ENCODE assay signal across 25 cellular contexts in the genomic region with DNA sequence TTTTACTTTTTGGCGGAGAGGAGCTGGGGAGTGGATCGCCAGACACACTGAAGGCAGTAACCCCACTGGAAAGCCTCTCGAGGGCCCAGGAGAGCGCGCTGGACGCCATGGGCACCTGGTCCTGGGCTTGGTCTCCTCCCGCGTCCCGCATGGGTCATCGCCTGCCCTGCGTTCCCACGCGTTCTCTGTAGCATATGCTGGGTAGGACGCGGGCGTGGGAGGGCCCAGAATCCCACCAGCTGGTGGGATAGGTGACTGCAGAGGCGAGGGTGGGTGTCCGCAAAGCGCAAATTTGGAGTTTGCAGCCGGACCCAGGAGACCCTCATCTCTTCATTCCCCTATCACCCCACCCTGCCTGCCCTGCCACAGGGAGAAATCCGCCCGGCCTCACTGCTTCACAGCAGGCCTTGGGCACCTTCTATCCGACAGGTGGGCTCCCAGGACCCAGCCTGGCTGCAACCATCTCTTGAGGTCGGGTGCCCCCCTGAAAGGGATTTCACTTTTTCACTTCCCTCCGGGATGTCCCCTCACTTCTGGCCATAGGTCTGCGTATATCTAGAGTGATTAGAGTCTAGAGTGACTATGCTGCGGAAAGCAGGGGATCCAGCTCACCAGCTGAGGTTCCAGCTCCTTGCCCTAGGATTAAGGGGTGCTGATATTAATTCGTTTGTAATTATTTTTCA. TPM values are rescaled to one million over a fixed set of nuclear protein-coding genes. Genes with fewer than 3 reads are reported as not detected.
A peak's percentile ranks its signal among the peaks of the same experiment; 100 is the strongest.
DNase-seq lines count a peak whose midpoint lies in the region; ATAC-seq and TF ChIP-seq lines count a peak whose summit lies in the region.
"Had no signal": no experiment of that assay in that cellular context is flagged by ENCODE, and none has a peak within 500 bp of the region (broad histone marks: within the 10 kb centered on the region; RNA-seq: fewer than 3 reads in every experiment).

No MANE protein-coding gene starts in this region.

- peaks cover 40% of the 10 kb centered on the region for H3K4me1 Mint-ChIP-seq in activated naive CD4-positive, alpha-beta T cell treated with anti-CD3 and anti-CD28 coated beads for 36 hours (ENCODE audit: low read depth)
- peaks cover 11 to 41% (median 37%) of the 10 kb centered on the region in 4 donors for H3K4me1 Mint-ChIP-seq in naive thymus-derived CD8-positive, alpha-beta T cell
- H3K4me1 Mint-ChIP-seq in stimulated activated naive B cell treated with anti-CD40 and anti-IgM and Interleukin-4, amounts not matched to agents 10 μg/mL and 1 μg/mL and 100 μg/mL, for 72 hours = peaks cover 13 to 34% of the 10 kb centered on the region in 2 donors

- no peak for TF ChIP-seq POLR2A in Peyer's patch (IDR thresholded peaks at IDR 0.05)

- H3K27me3 ChIP-seq in Peyer's patch = peaks cover 0 to 34% of the 10 kb centered on the region in 2 donors

- intact Hi-C loops in activated naive CD4-positive, alpha-beta T cell treated with anti-CD3 and anti-CD28 coated beads for 36 hours (cut with micrococcal nuclease) = loop anchor here (10.0 kb wide), 1 partner anchor 552 kb away; no protein-coding TSS in a partner anchor

- no peak for TF ChIP-seq CTCF in Peyer's patch (IDR thresholded peaks at IDR 0.05)

- POLR2A ChIA-PET in naive thymus-derived CD8-positive, alpha-beta T cell (lab: Charles Lee) = no interaction called here

- CTCF ChIA-PET in activated naive CD4-positive, alpha-beta T cell treated with anti-CD3 and anti-CD28 coated beads for 36 hours (lab: Charles Lee) = interaction anchor here (0.6 to 0.7 kb wide), 2 partner anchors 126 to 281 kb away, joined by 3 to 4 read pairs; no protein-coding TSS in a partner anchor

- peaks cover 0 to 33% (median 4%) of the 10 kb centered on the region in 4 donors for H3K4me1 ChIP-seq in Peyer's patch
- H3K4me1 ChIP-seq: prostate gland had no signal

- DNase-seq in activated naive CD4-positive, alpha-beta T cell treated with anti-CD3 and anti-CD28 coated beads for 36 hours = no peak
- DNase-seq in activated naive CD4-positive, alpha-beta T cell treated with anti-CD3 and anti-CD28 coated beads, Interleukin-2, amount 50 U/mL, for 72 hours (ENCODE audit: low spot score in 2 of 2) = no peak
- DNase-seq in caudate nucleus (lab: John Stamatoyannopoulos, UW) = no peak
- no peak for DNase-seq in naive thymus-derived CD8-positive, alpha-beta T cell
- no peak for DNase-seq in stimulated activated naive B cell treated with anti-CD40 and anti-IgM and Interleukin-4, amounts not matched to agents 10 μg/mL and 1 μg/mL and 100 μg/mL, for 72 hours
- DNase-seq in Peyer's patch = no peak
- no peak for DNase-seq in cerebellar cortex (ENCODE audit: low spot score)
- no peak for DNase-seq in NOMO-1 treated with DMSO at 0.1 percent for 48 hours (lab: John Stamatoyannopoulos, UW; ENCODE audit: unreplicated experiment)
- DNase-seq: activated CD4-positive, CD25-positive, alpha-beta regulatory T cell; activated naive CD4-positive, alpha-beta T cell treated with Interleukin-2 at 50 U/mL for 16 hours; DMS 273 treated with DMSO at 0.1 percent for 48 hours; GF-D8; H9; NCI-H1092; NCI-H2107; OCI-M1; SIG-M5; stimulated activated naive CD4-positive, alpha-beta T cell treated with Interleukin-2 at 50 U/mL for 16 hours; uterus had no signal

- peak overlapping the region; percentile 61 for H3K4me3 Mint-ChIP-seq in activated naive CD4-positive, alpha-beta T cell treated with anti-CD3 and anti-CD28 coated beads for 36 hours
- H3K4me3 Mint-ChIP-seq in naive thymus-derived CD8-positive, alpha-beta T cell = peak overlapping the region in 7 of 10 donors; percentile 16 to 87 (median 70)
- H3K4me3 Mint-ChIP-seq in stimulated activated naive B cell treated with anti-CD40 and anti-IgM and Interleukin-4, amounts not matched to agents 10 μg/mL and 1 μg/mL and 100 μg/mL, for 72 hours = peak overlapping the region; percentile 16 to 30

- no peak overlapping the region for H3K27ac Mint-ChIP-seq in activated naive CD4-positive, alpha-beta T cell treated with anti-CD3 and anti-CD28 coated beads for 36 hours
- H3K27ac Mint-ChIP-seq in activated naive CD4-positive, alpha-beta T cell treated with anti-CD3 and anti-CD28 coated beads, Interleukin-2, amount 50 U/mL, for 72 hours = no peak overlapping the region
- H3K27ac Mint-ChIP-seq in naive thymus-derived CD8-positive, alpha-beta T cell = no peak overlapping the region
- H3K27ac Mint-ChIP-seq in stimulated activated naive B cell treated with anti-CD40 and anti-IgM and Interleukin-4, amounts not matched to agents 10 μg/mL and 1 μg/mL and 100 μg/mL, for 72 hours = peak overlapping the region; percentile 75
- H3K27ac Mint-ChIP-seq: H9 had no signal

- no peaks in the 10 kb centered on the region for H3K9me3 ChIP-seq in Peyer's patch
- H3K9me3 ChIP-seq: mucosa of descending colon, prostate gland, uterus had no signal

- peaks cover 78% of the 10 kb centered on the region for H3K27me3 Mint-ChIP-seq in activated naive CD4-positive, alpha-beta T cell treated with anti-CD3 and anti-CD28 coated beads for 36 hours (ENCODE audit: low read depth)
- H3K27me3 Mint-ChIP-seq in naive thymus-derived CD8-positive, alpha-beta T cell = peaks cover 57 to 82% (median 69%) of the 10 kb centered on the region in 5 donors
- peaks cover 65 to 91% of the 10 kb centered on the region in 2 donors for H3K27me3 Mint-ChIP-seq in stimulated activated naive B cell treated with anti-CD40 and anti-IgM and Interleukin-4, amounts not matched to agents 10 μg/mL and 1 μg/mL and 100 μg/mL, for 72 hours

- no peaks in the 10 kb centered on the region for H3K36me3 ChIP-seq in Peyer's patch
- H3K36me3 ChIP-seq: cardiac muscle cell, prostate gland, uterus had no signal

- H3K36me3 Mint-ChIP-seq in activated naive CD4-positive, alpha-beta T cell treated with anti-CD3 and anti-CD28 coated beads for 36 hours (ENCODE audit: low read depth) = no peaks in the 10 kb centered on the region
- peaks cover 21 to 34% of the 10 kb centered on the region in 2 donors for H3K36me3 Mint-ChIP-seq in activated naive CD4-positive, alpha-beta T cell treated with anti-CD3 and anti-CD28 coated beads, Interleukin-2, amount 50 U/mL, for 72 hours
- peaks cover 0 to 18% (median 9%) of the 10 kb centered on the region in 3 donors for H3K36me3 Mint-ChIP-seq in naive thymus-derived CD8-positive, alpha-beta T cell
- H3K36me3 Mint-ChIP-seq in stimulated activated naive B cell treated with anti-CD40 and anti-IgM and Interleukin-4, amounts not matched to agents 10 μg/mL and 1 μg/mL and 100 μg/mL, for 72 hours = peaks cover 3 to 12% of the 10 kb centered on the region in 2 donors

- H3K27ac ChIP-seq in caudate nucleus (ENCODE audit: low read depth, low read length) = peak overlapping the region; percentile 67
- no peak overlapping the region for H3K27ac ChIP-seq in Peyer's patch
- H3K27ac ChIP-seq: C4-2B, cardiac muscle cell, KMS-11, prostate gland, uterus had no signal

- no peaks in the 10 kb centered on the region for H3K9me3 Mint-ChIP-seq in activated naive CD4-positive, alpha-beta T cell treated with anti-CD3 and anti-CD28 coated beads for 36 hours
- no peaks in the 10 kb centered on the region for H3K9me3 Mint-ChIP-seq in activated naive CD4-positive, alpha-beta T cell treated with anti-CD3 and anti-CD28 coated beads, Interleukin-2, amount 50 U/mL, for 72 hours
- peaks cover 1 to 29% (median 11%) of the 10 kb centered on the region in 9 donors for H3K9me3 Mint-ChIP-seq in naive thymus-derived CD8-positive, alpha-beta T cell
- peaks cover 0 to 9% of the 10 kb centered on the region in 2 donors for H3K9me3 Mint-ChIP-seq in stimulated activated naive B cell treated with anti-CD40 and anti-IgM and Interleukin-4, amounts not matched to agents 10 μg/mL and 1 μg/mL and 100 μg/mL, for 72 hours

- no peak for ATAC-seq in activated naive CD4-positive, alpha-beta T cell treated with anti-CD3 and anti-CD28 coated beads, Interleukin-2, amount 50 U/mL, for 72 hours
- no peak for ATAC-seq in naive thymus-derived CD8-positive, alpha-beta T cell
- no peak for ATAC-seq in stimulated activated naive B cell treated with anti-CD40 and anti-IgM and Interleukin-4, amounts not matched to agents 10 μg/mL and 1 μg/mL and 100 μg/mL, for 72 hours (replicated peaks)
- ATAC-seq: mucosa of descending colon had no signal

- H3K4me3 ChIP-seq in Peyer's patch = no peak overlapping the region
- H3K4me3 ChIP-seq: mucosa of descending colon, prostate gland, uterus had no signal

RNA-seq across cellular contexts. Expression of a gene that starts 2.9 kb away (rescaled TPM):
- total RNA-seq in activated naive CD4-positive, alpha-beta T cell treated with anti-CD3 and anti-CD28 coated beads for 36 hours = not detected
- total RNA-seq in activated naive CD4-positive, alpha-beta T cell treated with anti-CD3 and anti-CD28 coated beads, Interleukin-2, amount 50 U/mL, for 72 hours = not detected
- total RNA-seq in naive thymus-derived CD8-positive, alpha-beta T cell = not detected
- polyA plus RNA-seq in naive thymus-derived CD8-positive, alpha-beta T cell = not detected
- not detected for total RNA-seq in Peyer's patch
- total RNA-seq: A673, cardiac muscle cell, H9 had no signal
- polyA plus RNA-seq: cardiac muscle cell had no signal
